9 cellular contexts compared by ENCODE assay signal in genomic region chr12:3034067-3034750, GRCh38. TPM values are rescaled to one million over a fixed set of nuclear protein-coding genes. Genes with fewer than 3 reads are reported as not detected.
DNase-seq lines count a peak whose midpoint lies in the region; ATAC-seq and TF ChIP-seq lines count a peak whose summit lies in the region.
"Had no signal": no experiment of that assay in that cellular context is flagged by ENCODE, and none has a peak within 500 bp of the region (broad histone marks: within the 10 kb centered on the region; RNA-seq: fewer than 3 reads in every experiment).

No MANE protein-coding gene starts in this region.

- intact Hi-C loops in dorsolateral prefrontal cortex (cut with DNase I), result loop anchor here (5.0 to 10.0 kb wide), 4 partner anchors 87 to 187 kb away; partner anchors contain the start of gene TEX52 (in 1 of the 2)

- no peak overlapping the region for H3K4me3 Mint-ChIP-seq in stimulated activated effector memory CD8-positive, alpha-beta T cell treated with anti-CD3 and anti-CD28 coated beads, Interleukin-12 subunit alpha, Interleukin-12 subunit beta, amount 100 ng/mL, for 72 hours

- peak overlapping the region in 32 of 59 donors; percentile 14 to 100 (median 94) for H3K27ac ChIP-seq in dorsolateral prefrontal cortex
- H3K27ac ChIP-seq: skin epidermis had no signal

- H3K4me3 ChIP-seq in AG09309 (ENCODE audit: control insufficient read depth, low read depth, low read length) (no peak overlapping the region), MG63 (no peak overlapping the region), dorsolateral prefrontal cortex (no peak overlapping the region)
- H3K4me3 ChIP-seq: skin epidermis had no signal

- H3K9me3 ChIP-seq in MG63, result no peaks in the 10 kb centered on the region

- ATAC-seq in stimulated activated effector memory CD8-positive, alpha-beta T cell treated with anti-CD3 and anti-CD28 coated beads, Interleukin-12 subunit alpha, Interleukin-12 subunit beta, amount 100 ng/mL, for 72 hours, result peak; percentile 68

- H3K36me3 ChIP-seq in MG63, result peaks cover 16% of the 10 kb centered on the region

- no peak overlapping the region for H3K27ac Mint-ChIP-seq in stimulated activated effector memory CD8-positive, alpha-beta T cell treated with anti-CD3 and anti-CD28 coated beads, Interleukin-12 subunit alpha, Interleukin-12 subunit beta, amount 100 ng/mL, for 72 hours

- H3K4me1 Mint-ChIP-seq in stimulated activated effector memory CD8-positive, alpha-beta T cell treated with anti-CD3 and anti-CD28 coated beads, Interleukin-12 subunit alpha, Interleukin-12 subunit beta, amount 100 ng/mL, for 72 hours, result peaks cover 6% of the 10 kb centered on the region

- H3K9me3 Mint-ChIP-seq in stimulated activated effector memory CD8-positive, alpha-beta T cell treated with anti-CD3 and anti-CD28 coated beads, Interleukin-12 subunit alpha, Interleukin-12 subunit beta, amount 100 ng/mL, for 72 hours, result no peaks in the 10 kb centered on the region

- no peaks in the 10 kb centered on the region for H3K27me3 ChIP-seq in MG63
- no peaks in the 10 kb centered on the region for H3K27me3 ChIP-seq in dorsolateral prefrontal cortex

- peak; percentile 84 for TF ChIP-seq CTCF in AG09309 (IDR thresholded peaks at IDR 0.05; ENCODE audit: control insufficient read depth, insufficient read depth, low read depth, low read length, missing control alignments)
- peak; percentile 85 for TF ChIP-seq CTCF in GM12872 (IDR thresholded peaks at IDR 0.05; ENCODE audit: insufficient read depth, low read depth, low read length)
- peak; percentile 25 to 82 (median 72) for TF ChIP-seq CTCF in dorsolateral prefrontal cortex (IDR thresholded peaks at IDR 0.05 in 54 of 56, conservative IDR thresholded peaks at IDR 0.05 in 2 of 56; ENCODE audit: low read depth in 1 of 56, partially characterized antibody in 56 of 56)

- H3K36me3 Mint-ChIP-seq in stimulated activated effector memory CD8-positive, alpha-beta T cell treated with anti-CD3 and anti-CD28 coated beads, Interleukin-12 subunit alpha, Interleukin-12 subunit beta, amount 100 ng/mL, for 72 hours, result no peaks in the 10 kb centered on the region

- peak; percentile 7 for DNase-seq in AG09309 (ENCODE audit: low read depth)
- peak; percentile 61 for DNase-seq in MG63
- peak; percentile 67 for DNase-seq in SW480 (ENCODE audit: low spot score)
- DNase-seq in dorsolateral prefrontal cortex, result peak; percentile 63 to 79 (median 78)
- DNase-seq in lung microvascular endothelial cell (ENCODE audit: low read depth in 2 of 2), result peak; percentile 76 to 89
- peak; percentile 13 to 62 for DNase-seq in stimulated activated effector memory CD8-positive, alpha-beta T cell treated with anti-CD3 and anti-CD28 coated beads, Interleukin-12 subunit alpha, Interleukin-12 subunit beta, amount 100 ng/mL, for 72 hours (ENCODE audit: low spot score in 2 of 2)
- no peak for DNase-seq in central memory CD4-positive, alpha-beta T cell

RNA-seq across cellular contexts. Expression of gene TSPAN9, which starts 43.0 kb away (rescaled TPM):
- 25.8 and 31.0 TPM in 2 replicates for total RNA-seq in MG63 (2014; rRNA removed; shearing (Covaris generic); ENCODE audit: low replicate concordance)
- total RNA-seq in dorsolateral prefrontal cortex (10 to 100 TPM in 119 of 120 experiments, 1 to 10 TPM in 1; 7.7 to 35.5 (median 21.1) TPM), lung microvascular endothelial cell (74.1 and 83.7 TPM in 2 replicates)
